In genomic region chr3:32177702-32178198, GRCh38 we compare ENCODE assay signal across 8 cellular contexts.
DNase-seq lines count a peak whose midpoint lies in the region; ATAC-seq and TF ChIP-seq lines count a peak whose summit lies in the region.

No MANE protein-coding gene starts in this region.

- H3K4me3 Mint-ChIP-seq in activated CD8-positive, alpha-beta memory T cell treated with anti-CD3 and anti-CD28 coated beads, Interleukin-2, amount 10 ng/mL, durations not matched to agents 7 days and 5 days, result peak overlapping the region; percentile 13
- no peak overlapping the region for H3K4me3 Mint-ChIP-seq in neural progenitor cell

- ATAC-seq in GM18868 (IDR thresholded peaks at IDR 0.05; ENCODE audit: unreplicated experiment) (peak; percentile 83), HG03439 (IDR thresholded peaks at IDR 0.05; ENCODE audit: unreplicated experiment) (peak; percentile 65), HG03196 (IDR thresholded peaks at IDR 0.05; ENCODE audit: unreplicated experiment) (no peak)
- peak; percentile 79 for ATAC-seq in activated CD8-positive, alpha-beta memory T cell treated with anti-CD3 and anti-CD28 coated beads, Interleukin-2, amount 10 ng/mL, durations not matched to agents 7 days and 5 days

- peaks cover 6% of the 10 kb centered on the region for H3K27me3 ChIP-seq in neural progenitor cell

- no peak overlapping the region for H3K4me3 ChIP-seq in neural progenitor cell

- H2AFZ ChIP-seq in neural progenitor cell (replicated peaks), result no peak overlapping the region

- H3K4me1 ChIP-seq in neural progenitor cell, result no peaks in the 10 kb centered on the region

- H4K20me1 ChIP-seq in neural progenitor cell (ENCODE audit: low read depth), result no peaks in the 10 kb centered on the region

- H3F3A ChIP-seq in neural progenitor cell (ENCODE audit: low read depth), result no peaks in the 10 kb centered on the region

- TF ChIP-seq CTCF in AG09319 (IDR thresholded peaks at IDR 0.05; ENCODE audit: low read depth, low read length) (peak; percentile 58), neural progenitor cell (IDR thresholded peaks at IDR 0.05) (peak; percentile 82)

- no peak overlapping the region for H3K27ac Mint-ChIP-seq in activated CD8-positive, alpha-beta memory T cell treated with anti-CD3 and anti-CD28 coated beads, Interleukin-2, amount 10 ng/mL, durations not matched to agents 7 days and 5 days
- H3K27ac Mint-ChIP-seq in neural progenitor cell, result no peak overlapping the region

- DNase-seq in AG09319 (ENCODE audit: extremely low read depth, low read depth) (peak; percentile 1), NOMO-1 (lab: John Stamatoyannopoulos, UW; ENCODE audit: unreplicated experiment in 2 of 2) (peak; percentile 62 to 66), fibroblast of gingiva (ENCODE audit: low read depth) (peak; percentile 81), neural progenitor cell (ENCODE audit: low spot score) (peak; percentile 87)
- peak; percentile 68 for DNase-seq in activated CD8-positive, alpha-beta memory T cell treated with anti-CD3 and anti-CD28 coated beads, Interleukin-2, amount 10 ng/mL, durations not matched to agents 7 days and 5 days

- H3K4me2 ChIP-seq in neural progenitor cell, result no peak overlapping the region

- CTCF ChIA-PET in activated CD8-positive, alpha-beta memory T cell treated with anti-CD3 and anti-CD28 coated beads, Interleukin-2, amount 10 ng/mL, durations not matched to agents 7 days and 5 days (lab: Charles Lee), result interaction anchor here (0.6 to 3.3 kb wide), 25 partner anchors 9 to 356 kb away, joined by 3 to 18 read pairs (median 4); partner anchors contain the start of gene CMTM8

- peaks cover 11% of the 10 kb centered on the region for H3K4me1 Mint-ChIP-seq in activated CD8-positive, alpha-beta memory T cell treated with anti-CD3 and anti-CD28 coated beads, Interleukin-2, amount 10 ng/mL, durations not matched to agents 7 days and 5 days
- H3K4me1 Mint-ChIP-seq in neural progenitor cell, result peaks cover 9% of the 10 kb centered on the region

- no peaks in the 10 kb centered on the region for H3K36me3 Mint-ChIP-seq in activated CD8-positive, alpha-beta memory T cell treated with anti-CD3 and anti-CD28 coated beads, Interleukin-2, amount 10 ng/mL, durations not matched to agents 7 days and 5 days
- H3K36me3 Mint-ChIP-seq in neural progenitor cell, result no peaks in the 10 kb centered on the region

- no peaks in the 10 kb centered on the region for H3K9me3 ChIP-seq in neural progenitor cell (ENCODE audit: low read depth)

- no peak overlapping the region for H3K9ac ChIP-seq in neural progenitor cell

- H3K27me3 Mint-ChIP-seq in activated CD8-positive, alpha-beta memory T cell treated with anti-CD3 and anti-CD28 coated beads, Interleukin-2, amount 10 ng/mL, durations not matched to agents 7 days and 5 days, result peaks cover 2% of the 10 kb centered on the region
- peaks cover 3% of the 10 kb centered on the region for H3K27me3 Mint-ChIP-seq in neural progenitor cell (ENCODE audit: insufficient read depth, low read depth)

- H3K27ac ChIP-seq in neural progenitor cell, result no peak overlapping the region

- no peaks in the 10 kb centered on the region for H3K36me3 ChIP-seq in neural progenitor cell

- no peaks in the 10 kb centered on the region for H3K9me3 Mint-ChIP-seq in activated CD8-positive, alpha-beta memory T cell treated with anti-CD3 and anti-CD28 coated beads, Interleukin-2, amount 10 ng/mL, durations not matched to agents 7 days and 5 days (ENCODE audit: low read depth)
- peaks cover 2% of the 10 kb centered on the region for H3K9me3 Mint-ChIP-seq in neural progenitor cell

- H3K79me2 ChIP-seq in neural progenitor cell (ENCODE audit: low read depth), result no peaks in the 10 kb centered on the region

Comparison
In these comparisons a context has a peak if more than half of its experiments do, and no peak if none do; other contexts are left out.
1. DNase-seq: peak in every context shown above with its lines; median percentile 87 in neural progenitor cell; 81 in fibroblast of gingiva; 68 in activated CD8-positive, alpha-beta memory T cell treated with anti-CD3 and anti-CD28 coated beads, Interleukin-2, amount 10 ng/mL, durations not matched to agents 7 days and 5 days; 64 in NOMO-1; 1 in AG09319.